ENCODE assay signal across 8 cellular contexts in genomic region chr2:100733344-100734187, GRCh38.
DNase-seq lines count a peak whose midpoint lies in the region; ATAC-seq lines count a peak whose summit lies in the region.

No MANE protein-coding gene starts in this region.

- H3K9me3 Mint-ChIP-seq in activated naive CD8-positive, alpha-beta T cell treated with anti-CD3 and anti-CD28 coated beads, Interleukin-2, amount 50 U/mL, for 24 hours = no peaks in the 10 kb centered on the region
- peaks cover 0 to 3% of the 10 kb centered on the region in 2 donors for H3K9me3 Mint-ChIP-seq in effector memory CD8-positive, alpha-beta T cell

- no peak overlapping the region for H3K4me3 Mint-ChIP-seq in activated naive CD8-positive, alpha-beta T cell treated with anti-CD3 and anti-CD28 coated beads, Interleukin-2, amount 50 U/mL, for 24 hours
- H3K4me3 Mint-ChIP-seq in effector memory CD8-positive, alpha-beta T cell = no peak overlapping the region

- no peaks in the 10 kb centered on the region for H3K4me1 Mint-ChIP-seq in activated naive CD8-positive, alpha-beta T cell treated with anti-CD3 and anti-CD28 coated beads, Interleukin-2, amount 50 U/mL, for 24 hours
- no peaks in the 10 kb centered on the region for H3K4me1 Mint-ChIP-seq in effector memory CD8-positive, alpha-beta T cell (ENCODE audit: low read depth in 2 of 2)

- peak; percentile 61 for DNase-seq in GM04503 (ENCODE audit: low read depth)
- DNase-seq in SIG-M5 treated with dmso at 0.1 percent for 504 hours (lab: John Stamatoyannopoulos, UW; ENCODE audit: unreplicated experiment) = peak; percentile 75
- peak; percentile 34 for DNase-seq in foreskin melanocyte
- peak; percentile 56 for DNase-seq in retina
- DNase-seq in NCI-H1417 (lab: John Stamatoyannopoulos, UW) = no peak
- no peak for DNase-seq in activated naive CD8-positive, alpha-beta T cell treated with anti-CD3 and anti-CD28 coated beads, Interleukin-2, amount 50 U/mL, for 24 hours
- no peak for DNase-seq in effector memory CD8-positive, alpha-beta T cell

- H3K27ac Mint-ChIP-seq in activated naive CD8-positive, alpha-beta T cell treated with anti-CD3 and anti-CD28 coated beads, Interleukin-2, amount 50 U/mL, for 24 hours = no peak overlapping the region
- no peak overlapping the region for H3K27ac Mint-ChIP-seq in effector memory CD8-positive, alpha-beta T cell

- ATAC-seq in HG02970 (IDR thresholded peaks at IDR 0.05; ENCODE audit: low FRiP score, unreplicated experiment) = no peak
- no peak for ATAC-seq in activated naive CD8-positive, alpha-beta T cell treated with anti-CD3 and anti-CD28 coated beads, Interleukin-2, amount 50 U/mL, for 24 hours
- ATAC-seq in effector memory CD8-positive, alpha-beta T cell (replicated peaks) = no peak

- H3K27me3 Mint-ChIP-seq in activated naive CD8-positive, alpha-beta T cell treated with anti-CD3 and anti-CD28 coated beads, Interleukin-2, amount 50 U/mL, for 24 hours = peaks cover 10% of the 10 kb centered on the region
- H3K27me3 Mint-ChIP-seq in effector memory CD8-positive, alpha-beta T cell = peaks cover 43 to 63% of the 10 kb centered on the region in 2 donors

- H3K36me3 Mint-ChIP-seq in activated naive CD8-positive, alpha-beta T cell treated with anti-CD3 and anti-CD28 coated beads, Interleukin-2, amount 50 U/mL, for 24 hours (ENCODE audit: low read depth) = no peaks in the 10 kb centered on the region
- no peaks in the 10 kb centered on the region for H3K36me3 Mint-ChIP-seq in effector memory CD8-positive, alpha-beta T cell (ENCODE audit: insufficient read depth)

Comparison
In these comparisons a context has a peak if more than half of its experiments do, and no peak if none do; other contexts are left out.
1. DNase-seq: peak in GM04503 (single experiment), SIG-M5 treated with dmso at 0.1 percent for 504 hours (single experiment), foreskin melanocyte (single experiment) and retina (single experiment); none in NCI-H1417 (0 of 3), activated naive CD8-positive, alpha-beta T cell treated with anti-CD3 and anti-CD28 coated beads, Interleukin-2, amount 50 U/mL, for 24 hours (single experiment) and effector memory CD8-positive, alpha-beta T cell (0 of 3).